Comparison of ENCODE assay signal across 1 cellular context in the genomic region with DNA sequence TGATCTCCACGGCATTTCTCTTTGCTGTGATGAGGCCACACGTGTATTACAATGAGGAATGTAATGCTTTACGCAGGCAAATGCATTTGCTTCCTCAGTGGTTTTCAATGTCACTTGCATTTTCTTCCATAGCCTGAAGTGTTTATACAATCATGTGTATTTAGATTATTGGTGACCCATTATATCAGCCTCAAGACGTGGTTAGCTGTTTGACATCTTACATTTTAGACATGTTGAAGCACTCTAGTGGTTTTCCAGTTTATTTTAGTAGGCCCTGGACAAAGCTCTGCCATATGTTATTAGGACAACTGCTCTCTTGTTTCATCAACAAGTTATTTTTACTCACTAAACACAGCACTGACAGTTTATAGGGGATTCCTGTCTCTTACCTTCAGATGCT.
TF ChIP-seq lines count a peak whose summit lies in the region.

No MANE protein-coding gene starts in this region.

TF ChIP-seq in K562, 482 proteins besides CTCF, POLR2A, EP300 and RAD21 (continued from another document):
- TF ChIP-seq SAFB2 (IDR thresholded peaks at IDR 0.05; ENCODE audit: borderline replicate concordance, low read depth, low read length, severe bottlenecking) = no peak
- TF ChIP-seq FUS (optimal IDR thresholded peaks at IDR 0.05; ENCODE audit: low read depth, low read length) = no peak
- no peak for TF ChIP-seq TCF7 (IDR thresholded peaks at IDR 0.05; ENCODE audit: borderline replicate concordance)
- TF ChIP-seq, protein P1, sequence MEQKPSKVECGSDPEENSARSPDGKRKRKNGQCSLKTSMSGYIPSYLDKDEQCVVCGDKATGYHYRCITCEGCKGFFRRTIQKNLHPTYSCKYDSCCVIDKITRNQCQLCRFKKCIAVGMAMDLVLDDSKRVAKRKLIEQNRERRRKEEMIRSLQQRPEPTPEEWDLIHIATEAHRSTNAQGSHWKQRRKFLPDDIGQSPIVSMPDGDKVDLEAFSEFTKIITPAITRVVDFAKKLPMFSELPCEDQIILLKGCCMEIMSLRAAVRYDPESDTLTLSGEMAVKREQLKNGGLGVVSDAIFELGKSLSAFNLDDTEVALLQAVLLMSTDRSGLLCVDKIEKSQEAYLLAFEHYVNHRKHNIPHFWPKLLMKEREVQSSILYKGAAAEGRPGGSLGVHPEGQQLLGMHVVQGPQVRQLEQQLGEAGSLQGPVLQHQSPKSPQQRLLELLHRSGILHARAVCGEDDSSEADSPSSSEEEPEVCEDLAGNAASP (IDR thresholded peaks at IDR 0.05) = no peak
- TF ChIP-seq, protein P2, sequence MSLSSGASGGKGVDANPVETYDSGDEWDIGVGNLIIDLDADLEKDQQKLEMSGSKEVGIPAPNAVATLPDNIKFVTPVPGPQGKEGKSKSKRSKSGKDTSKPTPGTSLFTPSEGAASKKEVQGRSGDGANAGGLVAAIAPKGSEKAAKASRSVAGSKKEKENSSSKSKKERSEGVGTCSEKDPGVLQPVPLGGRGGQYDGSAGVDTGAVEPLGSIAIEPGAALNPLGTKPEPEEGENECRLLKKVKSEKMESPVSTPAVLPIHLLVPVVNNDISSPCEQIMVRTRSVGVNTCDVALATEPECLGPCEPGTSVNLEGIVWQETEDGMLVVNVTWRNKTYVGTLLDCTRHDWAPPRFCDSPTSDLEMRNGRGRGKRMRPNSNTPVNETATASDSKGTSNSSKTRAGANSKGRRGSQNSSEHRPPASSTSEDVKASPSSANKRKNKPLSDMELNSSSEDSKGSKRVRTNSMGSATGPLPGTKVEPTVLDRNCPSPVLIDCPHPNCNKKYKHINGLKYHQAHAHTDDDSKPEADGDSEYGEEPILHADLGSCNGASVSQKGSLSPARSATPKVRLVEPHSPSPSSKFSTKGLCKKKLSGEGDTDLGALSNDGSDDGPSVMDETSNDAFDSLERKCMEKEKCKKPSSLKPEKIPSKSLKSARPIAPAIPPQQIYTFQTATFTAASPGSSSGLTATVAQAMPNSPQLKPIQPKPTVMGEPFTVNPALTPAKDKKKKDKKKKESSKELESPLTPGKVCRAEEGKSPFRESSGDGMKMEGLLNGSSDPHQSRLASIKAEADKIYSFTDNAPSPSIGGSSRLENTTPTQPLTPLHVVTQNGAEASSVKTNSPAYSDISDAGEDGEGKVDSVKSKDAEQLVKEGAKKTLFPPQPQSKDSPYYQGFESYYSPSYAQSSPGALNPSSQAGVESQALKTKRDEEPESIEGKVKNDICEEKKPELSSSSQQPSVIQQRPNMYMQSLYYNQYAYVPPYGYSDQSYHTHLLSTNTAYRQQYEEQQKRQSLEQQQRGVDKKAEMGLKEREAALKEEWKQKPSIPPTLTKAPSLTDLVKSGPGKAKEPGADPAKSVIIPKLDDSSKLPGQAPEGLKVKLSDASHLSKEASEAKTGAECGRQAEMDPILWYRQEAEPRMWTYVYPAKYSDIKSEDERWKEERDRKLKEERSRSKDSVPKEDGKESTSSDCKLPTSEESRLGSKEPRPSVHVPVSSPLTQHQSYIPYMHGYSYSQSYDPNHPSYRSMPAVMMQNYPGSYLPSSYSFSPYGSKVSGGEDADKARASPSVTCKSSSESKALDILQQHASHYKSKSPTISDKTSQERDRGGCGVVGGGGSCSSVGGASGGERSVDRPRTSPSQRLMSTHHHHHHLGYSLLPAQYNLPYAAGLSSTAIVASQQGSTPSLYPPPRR (CRISPR knock-in tag; IDR thresholded peaks at IDR 0.05; ENCODE audit: borderline replicate concordance) = no peak
- no peak for TF ChIP-seq POLR3A (IDR thresholded peaks at IDR 0.05; ENCODE audit: borderline replicate concordance, extremely low read depth, insufficient read depth, insufficient read length)
- TF ChIP-seq, protein P3, sequence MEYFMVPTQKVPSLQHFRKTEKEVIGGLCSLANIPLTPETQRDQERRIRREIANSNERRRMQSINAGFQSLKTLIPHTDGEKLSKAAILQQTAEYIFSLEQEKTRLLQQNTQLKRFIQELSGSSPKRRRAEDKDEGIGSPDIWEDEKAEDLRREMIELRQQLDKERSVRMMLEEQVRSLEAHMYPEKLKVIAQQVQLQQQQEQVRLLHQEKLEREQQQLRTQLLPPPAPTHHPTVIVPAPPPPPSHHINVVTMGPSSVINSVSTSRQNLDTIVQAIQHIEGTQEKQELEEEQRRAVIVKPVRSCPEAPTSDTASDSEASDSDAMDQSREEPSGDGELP (CRISPR knock-in tag; IDR thresholded peaks at IDR 0.05; ENCODE audit: borderline replicate concordance) = no peak
- no peak for TF ChIP-seq PCBP2 (IDR thresholded peaks at IDR 0.05; ENCODE audit: low read depth, low read length, poor library complexity, severe bottlenecking)
- no peak for TF ChIP-seq ZNF830 (CRISPR knock-in tag; IDR thresholded peaks at IDR 0.05)
- no peak for TF ChIP-seq ZZZ3 (IDR thresholded peaks at IDR 0.05)
- no peak for TF ChIP-seq RBM39 (optimal IDR thresholded peaks at IDR 0.05; ENCODE audit: low read depth, low read length)
- TF ChIP-seq ELF1 (tag; IDR thresholded peaks at IDR 0.05) = no peak
TF ChIP-seq in K562: peak in this region for 0.
